Comparison of ENCODE assay signal across 8 cellular contexts in the genomic region with DNA sequence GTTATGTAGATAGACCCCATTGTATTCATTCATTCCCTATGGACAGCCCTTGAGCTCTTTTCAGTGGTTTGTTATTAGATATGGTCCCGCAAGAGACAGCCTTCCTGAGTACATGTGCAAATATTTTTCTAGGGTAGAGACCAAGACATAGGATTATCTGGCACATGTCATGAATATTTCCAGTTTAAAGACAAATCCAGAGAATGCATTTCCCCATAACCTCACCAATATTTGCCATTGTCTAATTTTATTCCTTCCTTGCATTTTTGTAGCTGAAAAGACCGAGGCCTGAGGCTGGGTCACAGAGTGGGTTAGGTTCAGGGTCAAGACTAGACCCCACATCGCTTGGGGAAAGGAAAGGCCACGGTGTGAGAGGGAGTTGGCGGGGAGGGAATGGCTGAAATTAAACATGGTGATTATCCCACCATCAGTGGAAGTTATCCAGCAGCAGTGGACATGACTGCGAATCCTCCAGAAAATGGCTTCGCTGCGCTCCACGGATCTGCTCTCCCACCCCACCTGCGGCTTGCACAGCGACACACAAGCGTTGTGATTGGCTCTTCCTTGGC. TPM values are rescaled to one million over a fixed set of nuclear protein-coding genes. Genes with fewer than 3 reads are reported as not detected.
A peak's percentile ranks its signal among the peaks of the same experiment; 100 is the strongest.
DNase-seq lines count a peak whose midpoint lies in the region; ATAC-seq and TF ChIP-seq lines count a peak whose summit lies in the region.

No MANE protein-coding gene starts in this region.

- no peaks in the 10 kb centered on the region for H3K36me3 Mint-ChIP-seq in activated T-cell treated with anti-CD3 and anti-CD28 coated beads, Interleukin-2, amount 50 U/mL, for 4 hours (ENCODE audit: insufficient read depth)

- no peak for DNase-seq in activated T-cell treated with anti-CD3 and anti-CD28 coated beads, Interleukin-2, amount 50 U/mL, for 4 hours
- DNase-seq in activated T-cell treated with anti-CD3 and anti-CD28 coated beads for 4 hours (no peak), ascending aorta (ENCODE audit: low spot score in 2 of 2) (peak in 1 of 2 donors; percentile 16), right lobe of liver (no peak), transverse colon (no peak), middle frontal gyrus (ENCODE audit: extremely low spot score, low spot score) (no peak)

- intact Hi-C loops in ascending aorta (cut with DNase I): no loop called here
- intact Hi-C loops in right lobe of liver (cut with DNase I): no loop called here
- intact Hi-C loops in transverse colon (cut with DNase I; ENCODE audit: low total_unique reads): no loop called here

- peak overlapping the region; percentile 78 for H3K4me3 Mint-ChIP-seq in activated T-cell treated with anti-CD3 and anti-CD28 coated beads, Interleukin-2, amount 50 U/mL, for 4 hours

- 45% methylated on average over 5 of the region's 12 CpGs for WGBS in right lobe of liver (ENCODE audit: insufficient coverage, low coverage, low lambda C conversion rate, missing lambda C conversion rate)
- WGBS in transverse colon (ENCODE audit: low coverage in 1 of 2), 2 donors: 37 to 56% methylated on average over 3 to 12 of the region's 12 CpGs

- peak overlapping the region; percentile 53 to 63 for H3K4me3 ChIP-seq in ascending aorta
- peak overlapping the region; percentile 30 to 45 (median 40) for H3K4me3 ChIP-seq in right lobe of liver
- H3K4me3 ChIP-seq in transverse colon: peak overlapping the region; percentile 16 to 51 (median 40)

- H3K4me1 Mint-ChIP-seq in activated T-cell treated with anti-CD3 and anti-CD28 coated beads, Interleukin-2, amount 50 U/mL, for 4 hours (ENCODE audit: low read depth): peaks cover 24% of the 10 kb centered on the region

- in situ Hi-C loops in transverse colon (cut with MboI; ENCODE audit: low pct_ligation_motif_present in 1 of 4, low pct_unique_long_range_greater_than_20kb in 1 of 4, low sequenced_read_pairs in 3 of 4): no loop called here

- ATAC-seq in activated T-cell treated with anti-CD3 and anti-CD28 coated beads, Interleukin-2, amount 50 U/mL, for 4 hours: no peak
- ATAC-seq in right lobe of liver: no peak
- ATAC-seq in GM18505 (IDR thresholded peaks at IDR 0.05; ENCODE audit: unreplicated experiment): no peak
- no peak for ATAC-seq in HG03439 (IDR thresholded peaks at IDR 0.05; ENCODE audit: unreplicated experiment)

- TF ChIP-seq EP300 in transverse colon (IDR thresholded peaks at IDR 0.05; ENCODE audit: low read depth): no peak

- H3K9me3 ChIP-seq in ascending aorta (no peaks in the 10 kb centered on the region), right lobe of liver (no peaks in the 10 kb centered on the region), transverse colon (no peaks in the 10 kb centered on the region)

- TF ChIP-seq CTCF in ascending aorta (IDR thresholded peaks at IDR 0.05): no peak
- TF ChIP-seq CTCF in right lobe of liver (IDR thresholded peaks at IDR 0.05): no peak
- TF ChIP-seq CTCF in transverse colon (IDR thresholded peaks at IDR 0.05): no peak

- H3K27me3 Mint-ChIP-seq in activated T-cell treated with anti-CD3 and anti-CD28 coated beads, Interleukin-2, amount 50 U/mL, for 4 hours (ENCODE audit: low read depth): peaks cover 4% of the 10 kb centered on the region

- H3K36me3 ChIP-seq in ascending aorta (no peaks in the 10 kb centered on the region), right lobe of liver (no peaks in the 10 kb centered on the region), transverse colon (no peaks in the 10 kb centered on the region)

- H3K27ac ChIP-seq in ascending aorta (peak overlapping the region; percentile 77 to 84), right lobe of liver (no peak overlapping the region), transverse colon (peak overlapping the region; percentile 59 to 78 (median 66))

- H3K4me1 ChIP-seq in ascending aorta (peaks cover 0 to 16% of the 10 kb centered on the region in 2 donors), right lobe of liver (peaks cover 0 to 15% (median 5%) of the 10 kb centered on the region in 4 donors), transverse colon (peaks cover 0 to 35% (median 17%) of the 10 kb centered on the region in 4 donors)

- H3K9me3 Mint-ChIP-seq in activated T-cell treated with anti-CD3 and anti-CD28 coated beads, Interleukin-2, amount 50 U/mL, for 4 hours: no peaks in the 10 kb centered on the region

- H3K27me3 ChIP-seq in ascending aorta (no peaks in the 10 kb centered on the region), right lobe of liver (peaks cover 0 to 15% of the 10 kb centered on the region in 2 donors), transverse colon (peaks cover 20% of the 10 kb centered on the region)

- no peak for TF ChIP-seq POLR2A in right lobe of liver (IDR thresholded peaks at IDR 0.05)
- no peak for TF ChIP-seq POLR2A in transverse colon (IDR thresholded peaks at IDR 0.05)
- no peak for TF ChIP-seq POLR2A in GM18505 (IDR thresholded peaks at IDR 0.05; ENCODE audit: borderline replicate concordance, extremely low read depth, insufficient read depth, insufficient read length)

RNA-seq across cellular contexts. Expression of a gene that starts 15.9 kb away (rescaled TPM):
- 10 to 100 TPM; 68.0 to 94.8 (median 80.0) TPM for total RNA-seq in activated T-cell treated with anti-CD3 and anti-CD28 coated beads, Interleukin-2, amount 50 U/mL, for 4 hours
- total RNA-seq in ascending aorta (16.8 TPM), right lobe of liver (10 to 100 TPM in 1 of 6 experiments, 1 to 10 TPM in 5; 2.1 to 11.7 (median 6.8) TPM), transverse colon (10 to 100 TPM in 3 of 4 donors, 1 to 10 TPM in 1; 6.4 to 24.3 (median 16.5) TPM)

RNA-seq across cellular contexts. Expression of a gene that starts 46.6 kb away (rescaled TPM):
- total RNA-seq in activated T-cell treated with anti-CD3 and anti-CD28 coated beads, Interleukin-2, amount 50 U/mL, for 4 hours: 1 to 10 TPM; 4.5 to 7.5 (median 5.4) TPM
- total RNA-seq in ascending aorta (6.9 TPM), right lobe of liver (1 to 10 TPM in 5 of 6 experiments, under 1 TPM in 1; 0.74 to 4.8 (median 2.4) TPM), transverse colon (1 to 10 TPM in 3 of 4 donors, not detected in 1; 2.0 to 2.4 (median 2.4) TPM)

Comparison
In these comparisons a context has a peak if more than half of its experiments do, and no peak if none do; other contexts are left out.
1. H3K27ac ChIP-seq: peak in ascending aorta (2 of 2) and transverse colon (4 of 4); none in right lobe of liver (0 of 3).
2. Peak in every context shown above with its lines, with median percentiles within 50 percentile points of each other: H3K4me3 ChIP-seq.